9 cellular contexts compared by ENCODE assay signal in genomic region chr9:108761530-108762347, GRCh38.
A peak's percentile ranks its signal among the peaks of the same experiment; 100 is the strongest.
DNase-seq lines count a peak whose midpoint lies in the region; ATAC-seq, FAIRE-seq and TF ChIP-seq lines count a peak whose summit lies in the region.
"Had no signal": no experiment of that assay in that cellular context is flagged by ENCODE, and none has a peak within 500 bp of the region (broad histone marks: within the 10 kb centered on the region; RNA-seq: fewer than 3 reads in every experiment).

No MANE protein-coding gene starts in this region.

- H3K36me3 ChIP-seq in Panc1 (ENCODE audit: control insufficient read depth, insufficient read depth, low read length) (no peaks in the 10 kb centered on the region), keratinocyte (ENCODE audit: control insufficient read depth in 2 of 2, extremely low read depth in 1 of 2, insufficient read depth in 2 of 2, low read length in 2 of 2) (no peaks in the 10 kb centered on the region)

- peak; percentile 70 for FAIRE-seq in keratinocyte (lab: Jason Lieb, UNC)
- FAIRE-seq: islet of Langerhans had no signal

- H3K9me1 ChIP-seq in keratinocyte (ENCODE audit: control insufficient read depth, extremely low read depth, insufficient read depth, low read length), result no peaks in the 10 kb centered on the region

- H3K4me2 ChIP-seq in keratinocyte (ENCODE audit: control insufficient read depth, extremely low read depth, insufficient read depth, low read depth, low read length), result no peak overlapping the region

- H3K27ac ChIP-seq in HL-60 (replicated peaks), result no peak overlapping the region
- H3K27ac ChIP-seq in Panc1 (ENCODE audit: low read length), result no peak overlapping the region
- H3K27ac ChIP-seq in keratinocyte (ENCODE audit: control insufficient read depth, insufficient read depth, low read length), result no peak overlapping the region

- BruUV-seq in Panc1 (replicated peaks; lab: Mats Ljungman, UMichigan), result no TSS peak

- DNase-seq in AG04449 (ENCODE audit: low read depth, low spot score), result no peak
- peak in 1 of 2 experiments; percentile 48 for DNase-seq in HL-60 (ENCODE audit: low read depth in 1 of 2, low spot score in 1 of 2)
- DNase-seq in Panc1 (ENCODE audit: low read depth, low spot score), result peak; percentile 28
- peak; percentile 72 to 73 for DNase-seq in T47D (ENCODE audit: low read depth in 1 of 2, low spot score in 1 of 2)
- no peak for DNase-seq in keratinocyte (ENCODE audit: low read depth, low spot score)
- peak; percentile 18 to 45 for DNase-seq in stimulated activated CD4-positive, alpha-beta T cell treated with anti-CD3 and anti-CD28 coated beads, Interleukin-2, amount 100 ng/mL, for 24 hours
- no peak for DNase-seq in cortex of kidney (lab: John Stamatoyannopoulos, UW)

- CTCF ChIA-PET in AG04449 (lab: Yijun Ruan, JAX), result interaction anchor here (0.6 to 4.1 kb wide), 40 partner anchors 9 to 1420 kb away, joined by 3 to 41 read pairs (median 3); no protein-coding TSS in a partner anchor
- CTCF ChIA-PET in Panc1 (lab: Charles Lee), result no interaction called here

- H2AFZ ChIP-seq in keratinocyte (ENCODE audit: control insufficient read depth, low read length), result peak overlapping the region; percentile 41

- H3K4me1 ChIP-seq in Panc1 (ENCODE audit: control insufficient read depth, insufficient read depth, low read length), result no peaks in the 10 kb centered on the region
- H3K4me1 ChIP-seq in keratinocyte (ENCODE audit: control insufficient read depth, extremely low read depth, insufficient read depth, low read length), result peaks cover 14% of the 10 kb centered on the region

- peak; percentile 80 for ATAC-seq in Panc1

- no peaks in the 10 kb centered on the region for H3K79me2 ChIP-seq in keratinocyte (ENCODE audit: control insufficient read depth, insufficient read depth, low read length)

- intact Hi-C loops in Panc1 (cut with micrococcal nuclease; ENCODE audit: unreplicated experiment), result no loop called here

- no peaks in the 10 kb centered on the region for H4K20me1 ChIP-seq in keratinocyte (ENCODE audit: control insufficient read depth, extremely low read depth, insufficient read depth, low read length)

- H3K9ac ChIP-seq in keratinocyte (ENCODE audit: control insufficient read depth, extremely low read depth, insufficient read depth, low read length), result no peak overlapping the region

- H3K9me3 ChIP-seq in Panc1 (ENCODE audit: control insufficient read depth, insufficient read depth, low read depth, low read length) (no peaks in the 10 kb centered on the region), keratinocyte (ENCODE audit: control insufficient read depth, low read depth, low read length) (no peaks in the 10 kb centered on the region)

- POLR2A ChIA-PET in AG04449 (lab: Yijun Ruan, JAX) (no interaction called here), Panc1 (lab: Charles Lee) (no interaction called here)

- H3K27me3 ChIP-seq in HL-60 (ENCODE audit: insufficient read depth, poor library complexity, severe bottlenecking) (no peaks in the 10 kb centered on the region), Panc1 (ENCODE audit: control insufficient read depth, insufficient read depth, low read length) (no peaks in the 10 kb centered on the region), keratinocyte (ENCODE audit: control insufficient read depth, extremely low read depth, insufficient read depth, low read length) (no peaks in the 10 kb centered on the region)

- dilution Hi-C loops in keratinocyte (cut with MboI; ENCODE audit: extremely low pct_ligation_motif_present, low sequenced_read_pairs), result no loop called here

- in situ Hi-C loops in Panc1 (cut with HindIII; ENCODE audit: low pct_unique_long_range_greater_than_20kb, low sequenced_read_pairs) (no loop called here), T47D (cut with HindIII; ENCODE audit: low pct_unique_long_range_greater_than_20kb, low sequenced_read_pairs) (no loop called here)

- peak; percentile 80 for TF ChIP-seq CTCF in AG04449 (IDR thresholded peaks at IDR 0.05; ENCODE audit: insufficient read depth, low read length, missing control alignments)
- peak; percentile 82 for TF ChIP-seq CTCF in GM12873 (IDR thresholded peaks at IDR 0.05; ENCODE audit: insufficient read depth, low read depth, low read length, missing control alignments)
- peak; percentile 82 for TF ChIP-seq CTCF in HL-60 (IDR thresholded peaks at IDR 0.05; ENCODE audit: insufficient read depth, low read length)
- TF ChIP-seq CTCF in Panc1 (IDR thresholded peaks at IDR 0.05), result peak; percentile 87
- peak; percentile 78 to 89 (median 87) for TF ChIP-seq CTCF in keratinocyte (optimal IDR thresholded peaks at IDR 0.05 in 1 of 3, IDR thresholded peaks at IDR 0.05 in 1 of 3, conservative IDR thresholded peaks at IDR 0.05 in 1 of 3; ENCODE audit: extremely low read depth in 1 of 3, insufficient read depth in 2 of 3, low read length in 3 of 3)

- H3K4me3 ChIP-seq in AG04449 (ENCODE audit: low read depth, low read length) (no peak overlapping the region), HL-60 (replicated peaks; ENCODE audit: insufficient read depth, low read length) (no peak overlapping the region), Panc1 (ENCODE audit: low read depth in 2 of 2, low read length in 2 of 2) (no peak overlapping the region), keratinocyte (ENCODE audit: control insufficient read depth in 2 of 3, extremely low read depth in 1 of 3, insufficient read depth in 2 of 3, low read depth in 1 of 3, low read length in 3 of 3) (no peak overlapping the region)

Comparison
In these comparisons a context has a peak if more than half of its experiments do, and no peak if none do; other contexts are left out.
1. DNase-seq: peak in Panc1 (single experiment), T47D (2 of 2) and stimulated activated CD4-positive, alpha-beta T cell treated with anti-CD3 and anti-CD28 coated beads, Interleukin-2, amount 100 ng/mL, for 24 hours (2 of 2); none in AG04449 (single experiment), keratinocyte (single experiment) and cortex of kidney (single experiment).
2. Peak in every context shown above with its lines, with median percentiles within 50 percentile points of each other: CTCF ChIP-seq.